ENCODE assay signal across 8 cellular contexts in the genomic region with DNA sequence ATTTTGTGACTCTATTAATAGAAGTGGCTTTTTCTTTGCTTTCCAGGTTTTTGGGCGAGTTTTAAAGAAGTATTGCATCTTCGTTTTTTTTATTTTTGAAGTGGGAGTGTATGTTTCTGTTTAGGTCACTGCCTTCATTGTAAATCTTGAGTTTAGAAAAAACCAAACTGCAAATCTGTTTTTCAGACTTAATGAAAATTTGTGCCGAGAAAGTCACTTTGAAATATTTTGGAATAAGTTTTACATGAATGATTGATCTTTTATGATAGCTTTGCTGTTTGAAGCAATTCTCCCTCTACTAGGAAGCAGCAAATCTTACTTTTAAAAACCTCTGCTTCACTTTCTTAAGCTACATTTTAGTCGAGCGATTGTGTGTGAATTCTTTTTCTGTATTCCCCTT. TPM values are rescaled to one million over a fixed set of nuclear protein-coding genes. Genes with fewer than 3 reads are reported as not detected.
DNase-seq lines count a peak whose midpoint lies in the region; ATAC-seq and TF ChIP-seq lines count a peak whose summit lies in the region.

No MANE protein-coding gene starts in this region.

- H3K18ac ChIP-seq in mesendoderm (ENCODE audit: low read length), result no peak overlapping the region

- H3K36me3 ChIP-seq in right atrium auricular region (no peaks in the 10 kb centered on the region), mesendoderm (ENCODE audit: control insufficient read depth, insufficient read depth, low read length) (no peaks in the 10 kb centered on the region), vagina (no peaks in the 10 kb centered on the region)

- DNase-seq in right cardiac atrium, result no peak
- no peak for DNase-seq in right atrium auricular region (ENCODE audit: low spot score)
- DNase-seq in astrocyte of the cerebellum (ENCODE audit: low read depth), result no peak
- no peak for DNase-seq in mesendoderm
- no peak for DNase-seq in vagina (ENCODE audit: extremely low spot score in 2 of 2)
- DNase-seq in KBM-7, result no peak
- no peak for DNase-seq in sciatic nerve (ENCODE audit: low spot score)
- DNase-seq in NCI-H1092 treated with DMSO at 0.1 percent for 48 hours (lab: John Stamatoyannopoulos, UW), result no peak

- no peak overlapping the region for H2BK120ac ChIP-seq in mesendoderm (ENCODE audit: low read depth, low read length)

- H3K4ac ChIP-seq in mesendoderm (ENCODE audit: low read depth, low read length), result no peak overlapping the region

- no peak overlapping the region for H2BK15ac ChIP-seq in mesendoderm (replicated peaks; ENCODE audit: low read depth)

- H3K27ac ChIP-seq in right cardiac atrium (ENCODE audit: low read length), result no peak overlapping the region
- H3K27ac ChIP-seq in right atrium auricular region, result peak overlapping the region in 1 of 2 donors; percentile 13
- H3K27ac ChIP-seq in mesendoderm (ENCODE audit: low read depth, low read length), result no peak overlapping the region
- peak overlapping the region; percentile 95 for H3K27ac ChIP-seq in vagina

- 19% methylated on average over 5 of the region's 5 CpGs for WGBS in right cardiac atrium
- WGBS in mesendoderm (ENCODE audit: extremely low coverage, insufficient coverage, low lambda C conversion rate), result no CpG with 5 or more reads among the region's 5 CpGs

- in situ Hi-C loops in astrocyte of the cerebellum (cut with HindIII; ENCODE audit: low sequenced_read_pairs) (no loop called here), KBM-7 (cut with MboI; ENCODE audit: low pct_unique_long_range_greater_than_20kb, low sequenced_read_pairs) (loop anchor here (25.0 kb wide), 1 partner anchor 195 kb away; no protein-coding TSS in a partner anchor)

- peaks cover 52% of the 10 kb centered on the region for H3K79me2 ChIP-seq in mesendoderm (ENCODE audit: control insufficient read depth, insufficient read depth, low read length)

- no peaks in the 10 kb centered on the region for H3K9me3 ChIP-seq in right cardiac atrium (ENCODE audit: control insufficient read depth, low read length)
- H3K9me3 ChIP-seq in right atrium auricular region, result no peaks in the 10 kb centered on the region
- no peaks in the 10 kb centered on the region for H3K9me3 ChIP-seq in vagina

- no peaks in the 10 kb centered on the region for H3K79me1 ChIP-seq in mesendoderm (ENCODE audit: low read length)

- no peak overlapping the region for H4K5ac ChIP-seq in mesendoderm (ENCODE audit: low read length)

- TF ChIP-seq CTCF in right atrium auricular region (IDR thresholded peaks at IDR 0.05), result no peak
- no peak for TF ChIP-seq CTCF in astrocyte of the cerebellum (IDR thresholded peaks at IDR 0.05; ENCODE audit: low read depth, low read length, missing control alignments)
- TF ChIP-seq CTCF in vagina (IDR thresholded peaks at IDR 0.05), result no peak

- peak overlapping the region; percentile 21 for H3K4me2 ChIP-seq in mesendoderm (ENCODE audit: low read length)

- H3K56ac ChIP-seq in mesendoderm (ENCODE audit: low read length), result no peak overlapping the region

- H3K23ac ChIP-seq in mesendoderm (ENCODE audit: low read length), result no peak overlapping the region

- intact Hi-C loops in right cardiac atrium (cut with DNase I) (loop anchor here in 1 of 4 donors (10.0 kb wide), 1 partner anchor 207 kb away; a partner anchor contains a TSS), vagina (cut with DNase I) (no loop called here), sciatic nerve (cut with DNase I) (no loop called here)

- ATAC-seq in right cardiac atrium (no peak), sciatic nerve (no peak)

- H2BK5ac ChIP-seq in mesendoderm (ENCODE audit: low read length), result no peak overlapping the region

- H3K27me3 ChIP-seq in right cardiac atrium (ENCODE audit: control insufficient read depth, insufficient read depth) (no peaks in the 10 kb centered on the region), right atrium auricular region (no peaks in the 10 kb centered on the region), mesendoderm (ENCODE audit: insufficient read depth, low read length, poor library complexity) (no peaks in the 10 kb centered on the region), vagina (no peaks in the 10 kb centered on the region)

- peaks cover 12% of the 10 kb centered on the region for H3K4me1 ChIP-seq in right cardiac atrium (ENCODE audit: control insufficient read depth, insufficient read depth, low read length)
- peaks cover 0 to 63% of the 10 kb centered on the region in 2 donors for H3K4me1 ChIP-seq in right atrium auricular region
- peaks cover 5% of the 10 kb centered on the region for H3K4me1 ChIP-seq in mesendoderm (ENCODE audit: control insufficient read depth, low read depth, low read length)
- peaks cover 78% of the 10 kb centered on the region for H3K4me1 ChIP-seq in vagina

- H3K9ac ChIP-seq in mesendoderm (ENCODE audit: low read length), result peak overlapping the region; percentile 31

- no peak overlapping the region for H2AK5ac ChIP-seq in mesendoderm (ENCODE audit: low read length)

- H4K8ac ChIP-seq in mesendoderm (ENCODE audit: low read depth, low read length), result no peak overlapping the region

- no peak for TF ChIP-seq POLR2A in vagina (IDR thresholded peaks at IDR 0.05)

- H3K4me3 ChIP-seq in right cardiac atrium (ENCODE audit: low read length), result peak overlapping the region; percentile 29
- H3K4me3 ChIP-seq in right atrium auricular region, result peak overlapping the region in 1 of 2 donors; percentile 13
- H3K4me3 ChIP-seq in astrocyte of the cerebellum (ENCODE audit: low read depth, low read length), result peak overlapping the region; percentile 45
- H3K4me3 ChIP-seq in mesendoderm (ENCODE audit: low read length), result no peak overlapping the region
- peak overlapping the region; percentile 74 to 79 for H3K4me3 ChIP-seq in vagina

RNA-seq across cellular contexts. Expression of a gene that starts 2.2 kb away (rescaled TPM):
- total RNA-seq in right cardiac atrium, result 10 to 100 TPM; 85.8 to 98.2 (median 92.7) TPM
- 14.8 TPM for polyA plus RNA-seq in right cardiac atrium
- total RNA-seq in right atrium auricular region, result 100 to 1,000 TPM in 1 of 2 donors, 10 to 100 TPM in 1; 57.5 to 102 TPM
- 46.6 TPM for polyA plus RNA-seq in mesendoderm (2013, experiment 1 of 2)
- polyA plus RNA-seq in mesendoderm (2013, experiment 2 of 2), result 45.3 TPM
- total RNA-seq in vagina, result 75.1 TPM
- total RNA-seq in sciatic nerve, result 137 TPM
